Comparison of ENCODE assay signal across 1 cellular context in genomic region chr19:51108066-51108804, GRCh38.
TF ChIP-seq lines count a peak whose summit lies in the region.

CTU1 (minus strand) TSS chr19:51108409; CDS start chr19:51104569, 3,840 bp downstream.

TF ChIP-seq in HepG2, 621 proteins besides CTCF, POLR2A, EP300 and RAD21 (continued from another document and continues in another):
- peak; percentile 76 for TF ChIP-seq ATF2 (CRISPR knock-in tag; IDR thresholded peaks at IDR 0.05)
- no peak for TF ChIP-seq PAF1 (CRISPR knock-in tag; IDR thresholded peaks at IDR 0.05)
- no peak for TF ChIP-seq DBP (CRISPR knock-in tag; IDR thresholded peaks at IDR 0.05; ENCODE audit: not compliant biosample characterization)
- 0 out of 2 replicates have a peak, but pooled peaks have one; percentile 22 for TF ChIP-seq ZMAT3 (CRISPR knock-in tag; conservative IDR thresholded peaks at IDR 0.05)
- no peak; the same call in 1 of the 2 replicates for TF ChIP-seq HNF4G (IDR thresholded peaks at IDR 0.05; ENCODE audit: borderline replicate concordance, low read depth, low read length)
- TF ChIP-seq HNF4G (CRISPR knock-in tag; IDR thresholded peaks at IDR 0.05; ENCODE audit: borderline replicate concordance, low read depth) = no peak
- peak; percentile 85 for TF ChIP-seq POLR2G (IDR thresholded peaks at IDR 0.05; ENCODE audit: low read depth, low read length)
- TF ChIP-seq SAFB2 (CRISPR knock-in tag; IDR thresholded peaks at IDR 0.05; ENCODE audit: borderline replicate concordance, low read depth) = no peak
- TF ChIP-seq NCOA2 (CRISPR knock-in tag; IDR thresholded peaks at IDR 0.05) = 0 out of 2 replicates have a peak, but pooled peaks have one; percentile 12
- no peak for TF ChIP-seq ZBTB8A (CRISPR knock-in tag; IDR thresholded peaks at IDR 0.05; ENCODE audit: borderline replicate concordance, low read depth)
- TF ChIP-seq ZNF567 (CRISPR knock-in tag; IDR thresholded peaks at IDR 0.05; ENCODE audit: borderline replicate concordance) = peak; percentile 67; the same call in 1 of the 2 replicates
- TF ChIP-seq SAP130 (CRISPR knock-in tag; IDR thresholded peaks at IDR 0.05; ENCODE audit: low read depth) = peak; percentile 96
- no peak for TF ChIP-seq SIN3B (IDR thresholded peaks at IDR 0.05; ENCODE audit: low read length)
- TF ChIP-seq EED (CRISPR knock-in tag; IDR thresholded peaks at IDR 0.05) = no peak
- TF ChIP-seq PHF21A (CRISPR knock-in tag; IDR thresholded peaks at IDR 0.05) = no peak; the same call in 1 of the 2 replicates
- peak; percentile 95 for TF ChIP-seq ZNF574 (CRISPR knock-in tag; IDR thresholded peaks at IDR 0.05)
- no peak for TF ChIP-seq HNRNPH1 (optimal IDR thresholded peaks at IDR 0.05; ENCODE audit: low read depth, low read length)
- no peak for TF ChIP-seq GRHL1 (CRISPR knock-in tag; conservative IDR thresholded peaks at IDR 0.05)
- peak; percentile 83; the same call in 1 of the 2 replicates for TF ChIP-seq YEATS2 (CRISPR knock-in tag; IDR thresholded peaks at IDR 0.05; ENCODE audit: borderline replicate concordance)
- 0 out of 2 replicates have a peak, but pooled peaks have one; percentile 27 for TF ChIP-seq GATAD2A (CRISPR knock-in tag; IDR thresholded peaks at IDR 0.05)
- TF ChIP-seq ARID4A (CRISPR knock-in tag; IDR thresholded peaks at IDR 0.05; ENCODE audit: borderline replicate concordance) = peak; percentile 90
- peak; percentile 25; the same call in 1 of the 2 replicates for TF ChIP-seq UBTF (CRISPR knock-in tag; IDR thresholded peaks at IDR 0.05)
- TF ChIP-seq ELF1 (CRISPR knock-in tag; IDR thresholded peaks at IDR 0.05) = peak; percentile 99
- TF ChIP-seq PHB2 (IDR thresholded peaks at IDR 0.05; ENCODE audit: partially characterized antibody) = no peak
- TF ChIP-seq RELA (CRISPR knock-in tag; IDR thresholded peaks at IDR 0.05) = no peak
- TF ChIP-seq E2F1 (CRISPR knock-in tag; IDR thresholded peaks at IDR 0.05) = peak; percentile 41; the same call in 1 of the 2 replicates
- TF ChIP-seq CEBPG (CRISPR knock-in tag; IDR thresholded peaks at IDR 0.05) = peak; percentile 26; the same call in 1 of the 2 replicates
- no peak for TF ChIP-seq HOXA7 (CRISPR knock-in tag; IDR thresholded peaks at IDR 0.05)
- TF ChIP-seq ZNF468 (CRISPR knock-in tag; IDR thresholded peaks at IDR 0.05) = no peak
- TF ChIP-seq ZFP82 (CRISPR knock-in tag; IDR thresholded peaks at IDR 0.05; ENCODE audit: borderline replicate concordance) = no peak
- peak; percentile 32; the same call in 1 of the 2 replicates for TF ChIP-seq ZNF274 (CRISPR knock-in tag; IDR thresholded peaks at IDR 0.05)
- no peak for TF ChIP-seq ZNF891 (CRISPR knock-in tag; IDR thresholded peaks at IDR 0.05)
- TF ChIP-seq MTF1 (CRISPR knock-in tag; IDR thresholded peaks at IDR 0.05) = no peak
- no peak for TF ChIP-seq ZNF367 (CRISPR knock-in tag; IDR thresholded peaks at IDR 0.05; ENCODE audit: borderline replicate concordance)
- TF ChIP-seq ZNF552 (CRISPR knock-in tag; IDR thresholded peaks at IDR 0.05; ENCODE audit: borderline replicate concordance) = no peak
- no peak for TF ChIP-seq ZNF75D (CRISPR knock-in tag; IDR thresholded peaks at IDR 0.05; ENCODE audit: borderline replicate concordance)
- 0 out of 2 replicates have a peak, but pooled peaks have one; percentile 35 for TF ChIP-seq HOXA5 (CRISPR knock-in tag; IDR thresholded peaks at IDR 0.05)
- no peak for TF ChIP-seq PRDM15 (CRISPR knock-in tag; IDR thresholded peaks at IDR 0.05)
- no peak for TF ChIP-seq RXRA (CRISPR knock-in tag; IDR thresholded peaks at IDR 0.05)
- TF ChIP-seq BCL3 (CRISPR knock-in tag; IDR thresholded peaks at IDR 0.05) = no peak
- TF ChIP-seq RFX5 (IDR thresholded peaks at IDR 0.05; ENCODE audit: low read depth, low read length) = peak; percentile 96
- 0 out of 2 replicates have a peak, but pooled peaks have one; percentile 17 for TF ChIP-seq SP4 (CRISPR knock-in tag; IDR thresholded peaks at IDR 0.05)
- no peak for TF ChIP-seq ZNF737 (CRISPR knock-in tag; IDR thresholded peaks at IDR 0.05; ENCODE audit: borderline replicate concordance)
- TF ChIP-seq KDM5A (IDR thresholded peaks at IDR 0.05; ENCODE audit: borderline replicate concordance, low read length) = 0 out of 2 replicates have a peak, but pooled peaks have one; percentile 29
